Comparison of ENCODE assay signal across 10 cellular contexts in the genomic region with DNA sequence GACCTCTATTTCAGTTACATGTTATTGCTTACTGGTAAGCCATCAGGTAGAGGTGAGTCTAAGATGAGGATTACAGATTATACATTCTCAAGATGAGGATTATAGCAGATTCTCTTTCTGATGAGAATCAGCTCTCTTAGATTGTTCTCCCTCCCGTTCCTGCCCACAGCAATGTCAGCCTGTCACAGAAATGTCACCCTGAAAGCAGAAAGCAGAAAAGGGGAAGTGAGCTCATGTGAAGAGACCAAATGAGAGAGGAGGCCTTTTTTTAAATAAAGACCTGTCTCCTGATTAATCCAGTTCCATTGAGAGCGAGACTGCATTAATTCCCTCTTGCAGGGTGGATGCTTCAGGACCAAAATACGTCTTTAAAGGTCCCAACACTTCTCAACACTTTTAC.
DNase-seq lines count a peak whose midpoint lies in the region; ATAC-seq, FAIRE-seq and TF ChIP-seq lines count a peak whose summit lies in the region.
"Had no signal": no experiment of that assay in that cellular context is flagged by ENCODE, and none has a peak within 500 bp of the region (broad histone marks: within the 10 kb centered on the region; RNA-seq: fewer than 3 reads in every experiment).

No MANE protein-coding gene starts in this region.

- H3K9ac ChIP-seq in GM12878 (ENCODE audit: control insufficient read depth, insufficient read depth, low read length), result no peak overlapping the region

- TF ChIP-seq EP300 in GM12878 (IDR thresholded peaks at IDR 0.05; ENCODE audit: borderline replicate concordance in 1 of 2, control insufficient read depth in 1 of 2, low read depth in 2 of 2, low read length in 2 of 2), result no peak

- H3K36me3 ChIP-seq in GM12878 (ENCODE audit: control insufficient read depth in 2 of 2, insufficient read depth in 2 of 2, low read length in 1 of 2) (no peaks in the 10 kb centered on the region), vagina (no peaks in the 10 kb centered on the region)
- H3K36me3 ChIP-seq: esophagus squamous epithelium had no signal

- no peak overlapping the region for H3K4me3 Mint-ChIP-seq in effector memory CD8-positive, alpha-beta T cell
- H3K4me3 Mint-ChIP-seq: activated B cell treated with CpG ODN at 0.5 μM for 24 hours had no signal

- H3K79me2 ChIP-seq in GM12878 (ENCODE audit: control insufficient read depth, insufficient read depth, low read length), result no peaks in the 10 kb centered on the region

- no peak for FAIRE-seq in GM12878 (lab: Jason Lieb, UNC)

- no peaks in the 10 kb centered on the region for H3K36me3 Mint-ChIP-seq in effector memory CD8-positive, alpha-beta T cell (ENCODE audit: insufficient read depth)

- no peaks in the 10 kb centered on the region for H3K27me3 Mint-ChIP-seq in effector memory CD8-positive, alpha-beta T cell

- no peaks in the 10 kb centered on the region for H3K9me3 Mint-ChIP-seq in effector memory CD8-positive, alpha-beta T cell

- H2AFZ ChIP-seq in GM12878 (ENCODE audit: control insufficient read depth, low read depth, low read length), result peak overlapping the region; percentile 67

- TF ChIP-seq CTCF in GM12878 (IDR thresholded peaks at IDR 0.05 in 2 of 3, conservative IDR thresholded peaks at IDR 0.05 in 1 of 3; ENCODE audit: control insufficient read depth in 2 of 3, extremely low read depth in 1 of 3, insufficient read depth in 1 of 3, low read depth in 3 of 3, low read length in 3 of 3) (no peak), vagina (IDR thresholded peaks at IDR 0.05) (no peak)

- SMC1A ChIA-PET in GM12878 (lab: Charles Lee; ENCODE audit: uncharacterized antibody, unreplicated experiment), result no interaction called here

- no peak overlapping the region for H3K27ac Mint-ChIP-seq in effector memory CD8-positive, alpha-beta T cell
- H3K27ac Mint-ChIP-seq: activated B cell treated with CpG ODN at 0.5 μM for 24 hours had no signal

- H3K27me3 ChIP-seq in GM12878 (replicated peaks in 1 of 2; ENCODE audit: control insufficient read depth in 2 of 2, insufficient read depth in 2 of 2, low read length in 1 of 2) (no peaks in the 10 kb centered on the region), vagina (no peaks in the 10 kb centered on the region)
- H3K27me3 ChIP-seq: esophagus squamous epithelium had no signal

- CTCF ChIA-PET in GM12878 (lab: Yijun Ruan, JAX) (no interaction called here), HEK293T (lab: Yijun Ruan, JAX) (interaction anchor here (0.7 kb wide), 1 partner anchor 25 kb away, joined by 3 read pairs; no protein-coding TSS in a partner anchor)

- no peaks in the 10 kb centered on the region for H3K4me1 Mint-ChIP-seq in effector memory CD8-positive, alpha-beta T cell (ENCODE audit: low read depth in 2 of 2)

- H3K4me3 ChIP-seq in GM12878 (no peak overlapping the region), vagina (no peak overlapping the region)
- H3K4me3 ChIP-seq: esophagus squamous epithelium had no signal

- no TSS peak for BruUV-seq in GM12878 (replicated peaks; lab: Mats Ljungman, UMichigan)

- H3K4me1 ChIP-seq in GM12878 (ENCODE audit: control insufficient read depth, insufficient read depth, low read length) (no peaks in the 10 kb centered on the region), vagina (no peaks in the 10 kb centered on the region)
- H3K4me1 ChIP-seq: esophagus squamous epithelium had no signal

- no peak overlapping the region for H3K27ac ChIP-seq in GM12878 (ENCODE audit: control insufficient read depth, insufficient read depth)
- no peak overlapping the region for H3K27ac ChIP-seq in vagina
- H3K27ac ChIP-seq: esophagus squamous epithelium had no signal

- H4K20me1 ChIP-seq in GM12878 (ENCODE audit: control insufficient read depth, insufficient read depth), result no peaks in the 10 kb centered on the region

- intact Hi-C loops in GM12878 (cut with micrococcal nuclease; ENCODE audit: unreplicated experiment), result no loop called here
- intact Hi-C loops in vagina (cut with DNase I), result no loop called here

- 0 out of 2 replicates have a peak overlapping the region, but pooled peaks have one; percentile 48 for H3K4me2 ChIP-seq in GM12878 (ENCODE audit: control insufficient read depth, insufficient read depth)

- TF ChIP-seq POLR2A in GM12878 (IDR thresholded peaks at IDR 0.05; ENCODE audit: low read depth, low read length) (no peak), vagina (IDR thresholded peaks at IDR 0.05) (no peak)

- in situ Hi-C loops in GM12878 (cut with MboI), result no loop called here

- WGBS in GM12878 (ENCODE audit: insufficient coverage, insufficient replicate concordance, low lambda C conversion rate, missing lambda C conversion rate), result 1% methylated on average over 3 of the region's 3 CpGs

- ATAC-seq in GM18517 (IDR thresholded peaks at IDR 0.05; ENCODE audit: unreplicated experiment) (peak; percentile 88), GM21717 (IDR thresholded peaks at IDR 0.05; ENCODE audit: unreplicated experiment) (peak; percentile 94), HG03442 (IDR thresholded peaks at IDR 0.05; ENCODE audit: unreplicated experiment) (peak; percentile 97), GM12878 (peak; percentile 96)
- ATAC-seq in effector memory CD8-positive, alpha-beta T cell (replicated peaks), result no peak

- DNase-seq in GM12878 (ENCODE audit: low read depth, low spot score) (peak; percentile 17), HEK293T (ENCODE audit: extremely low spot score) (no peak), NCI-H1105 (lab: John Stamatoyannopoulos, UW) (no peak), vagina (ENCODE audit: extremely low spot score in 2 of 2) (no peak)
- DNase-seq in effector memory CD8-positive, alpha-beta T cell, result no peak
- DNase-seq: activated B cell treated with CpG ODN at 0.5 μM for 24 hours, esophagus squamous epithelium had no signal

- POLR2A ChIA-PET in GM12878 (lab: Charles Lee) (no interaction called here), HEK293T (lab: Yijun Ruan, JAX) (no interaction called here)

- no peak for TF ChIP-seq RAD21 in GM12878 (IDR thresholded peaks at IDR 0.05; ENCODE audit: insufficient read depth, low read depth, low read length)

- H3K9me3 ChIP-seq in GM12878 (replicated peaks; ENCODE audit: control insufficient read depth, insufficient read depth, low read length) (no peaks in the 10 kb centered on the region), vagina (no peaks in the 10 kb centered on the region)
- H3K9me3 ChIP-seq: esophagus squamous epithelium had no signal

- RAD21 ChIA-PET in GM12878 (lab: Charles Lee; ENCODE audit: unreplicated experiment), result no interaction called here

TF ChIP-seq in GM12878, 131 proteins besides CTCF, POLR2A, EP300 and RAD21 (continues in another document):
- TF ChIP-seq SMARCA5 (IDR thresholded peaks at IDR 0.05) (no peak), ZSCAN29 (IDR thresholded peaks at IDR 0.05) (no peak), ATF7 (IDR thresholded peaks at IDR 0.05; ENCODE audit: low read depth) (peak; percentile 21; the same call in 1 of the 2 replicates), ZNF24 (IDR thresholded peaks at IDR 0.05) (no peak), ZNF384 (IDR thresholded peaks at IDR 0.05; ENCODE audit: borderline replicate concordance, low read depth, low read length) (no peak)
- TF ChIP-seq, protein P1, sequence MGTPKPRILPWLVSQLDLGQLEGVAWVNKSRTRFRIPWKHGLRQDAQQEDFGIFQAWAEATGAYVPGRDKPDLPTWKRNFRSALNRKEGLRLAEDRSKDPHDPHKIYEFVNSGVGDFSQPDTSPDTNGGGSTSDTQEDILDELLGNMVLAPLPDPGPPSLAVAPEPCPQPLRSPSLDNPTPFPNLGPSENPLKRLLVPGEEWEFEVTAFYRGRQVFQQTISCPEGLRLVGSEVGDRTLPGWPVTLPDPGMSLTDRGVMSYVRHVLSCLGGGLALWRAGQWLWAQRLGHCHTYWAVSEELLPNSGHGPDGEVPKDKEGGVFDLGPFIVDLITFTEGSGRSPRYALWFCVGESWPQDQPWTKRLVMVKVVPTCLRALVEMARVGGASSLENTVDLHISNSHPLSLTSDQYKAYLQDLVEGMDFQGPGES (IDR thresholded peaks at IDR 0.05), result no peak
- TF ChIP-seq, protein P2, sequence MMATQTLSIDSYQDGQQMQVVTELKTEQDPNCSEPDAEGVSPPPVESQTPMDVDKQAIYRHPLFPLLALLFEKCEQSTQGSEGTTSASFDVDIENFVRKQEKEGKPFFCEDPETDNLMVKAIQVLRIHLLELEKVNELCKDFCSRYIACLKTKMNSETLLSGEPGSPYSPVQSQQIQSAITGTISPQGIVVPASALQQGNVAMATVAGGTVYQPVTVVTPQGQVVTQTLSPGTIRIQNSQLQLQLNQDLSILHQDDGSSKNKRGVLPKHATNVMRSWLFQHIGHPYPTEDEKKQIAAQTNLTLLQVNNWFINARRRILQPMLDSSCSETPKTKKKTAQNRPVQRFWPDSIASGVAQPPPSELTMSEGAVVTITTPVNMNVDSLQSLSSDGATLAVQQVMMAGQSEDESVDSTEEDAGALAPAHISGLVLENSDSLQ (IDR thresholded peaks at IDR 0.05), result peak; percentile 80

TF ChIP-seq in HEK293T, 16 proteins besides CTCF, POLR2A, EP300 and RAD21:
- TF ChIP-seq LEF1 (IDR thresholded peaks at IDR 0.05; ENCODE audit: borderline replicate concordance) (no peak), ARNT (IDR thresholded peaks at IDR 0.05) (no peak), NFRKB (IDR thresholded peaks at IDR 0.05) (no peak), FOXA1 (IDR thresholded peaks at IDR 0.05) (no peak), FOXK2 (IDR thresholded peaks at IDR 0.05) (no peak), L3MBTL2 (conservative IDR thresholded peaks at IDR 0.05) (no peak), ELF4 (IDR thresholded peaks at IDR 0.05) (no peak), HDGF (IDR thresholded peaks at IDR 0.05; ENCODE audit: borderline replicate concordance) (no peak), SP1 (IDR thresholded peaks at IDR 0.05) (no peak), BHLHE40 (IDR thresholded peaks at IDR 0.05; ENCODE audit: borderline replicate concordance) (no peak), ZNF384 (IDR thresholded peaks at IDR 0.05) (no peak), SUZ12 (IDR thresholded peaks at IDR 0.05) (no peak), TARDBP (IDR thresholded peaks at IDR 0.05) (no peak), FOXM1 (IDR thresholded peaks at IDR 0.05; ENCODE audit: borderline replicate concordance) (no peak), CTBP1 (IDR thresholded peaks at IDR 0.05; ENCODE audit: borderline replicate concordance) (no peak)
- TF ChIP-seq, protein P2 (IDR thresholded peaks at IDR 0.05), result no peak
